In the genomic region with DNA sequence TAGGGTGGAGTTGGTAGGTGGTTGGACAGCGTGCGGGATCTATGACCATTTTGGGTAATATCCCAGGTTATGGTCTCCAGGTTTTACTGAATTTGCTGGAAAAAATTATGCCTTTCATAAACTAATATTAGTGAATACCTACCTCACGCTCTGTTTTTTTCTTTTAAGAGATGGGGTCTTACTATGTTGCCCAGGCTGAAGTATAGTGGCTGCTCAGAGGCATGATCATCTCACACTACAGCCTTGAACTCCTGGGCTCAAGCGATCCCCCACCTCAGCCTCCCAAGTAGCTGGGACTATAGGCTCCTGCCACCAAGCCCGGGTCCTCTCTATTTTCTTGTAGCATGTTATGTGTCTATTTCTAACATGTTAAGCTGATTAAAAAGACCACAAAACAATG, we compare ENCODE assay signal across 21 cellular contexts.
"Had no signal": no experiment of that assay in that cellular context is flagged by ENCODE, and none has a peak within 500 bp of the region (broad histone marks: within the 10 kb centered on the region; RNA-seq: fewer than 3 reads in every experiment).

No MANE protein-coding gene starts in this region.

- H3K9me3 ChIP-seq: SK-N-SH had no signal

- H3K9me2 ChIP-seq: SK-N-SH had no signal

- H3K4me3 ChIP-seq: K562 had no signal

- H3K27ac ChIP-seq: KMS-11, RWPE1 had no signal

- ATAC-seq: K562, T-cell had no signal

- FAIRE-seq: K562 had no signal

- H3K4me2 ChIP-seq: KMS-11, SK-N-SH had no signal

- DNase-seq: Kasumi-1, MM.1S, MV-4-11, NCI-H1048, NCI-H1105, NCI-H1417, NCI-H1436 treated with DMSO at 0.1 percent for 48 hours, NCI-H187 treated with DMSO at 0.1 percent for 48 hours, NCI-H2029 treated with DMSO at 0.1 percent for 48 hours, NCI-H345, NCI-H446 treated with DMSO at 0.1 percent for 48 hours, NCI-H524, NCI-H69, NCI-H774, SHP77, SK-N-SH, SW 1271, T-cell had no signal
